14 cellular contexts compared by ENCODE assay signal in genomic region chr11:115226556-115226955, GRCh38.
A peak's percentile ranks its signal among the peaks of the same experiment; 100 is the strongest.
DNase-seq lines count a peak whose midpoint lies in the region; ATAC-seq, FAIRE-seq and TF ChIP-seq lines count a peak whose summit lies in the region.
"Had no signal": no experiment of that assay in that cellular context is flagged by ENCODE, and none has a peak within 500 bp of the region (broad histone marks: within the 10 kb centered on the region; RNA-seq: fewer than 3 reads in every experiment).

No MANE protein-coding gene starts in this region.

- H3K4me1 ChIP-seq in breast epithelium = no peaks in the 10 kb centered on the region
- H3K4me1 ChIP-seq in astrocyte (ENCODE audit: insufficient read depth, low read length) = peaks cover 26% of the 10 kb centered on the region
- H3K4me1 ChIP-seq in iPS-18a (ENCODE audit: control insufficient read depth, low read depth, low read length) = peaks cover 32% of the 10 kb centered on the region
- H3K4me1 ChIP-seq in thyroid gland = peaks cover 16 to 41% of the 10 kb centered on the region in 2 donors
- H3K4me1 ChIP-seq: testis had no signal

- H3K9me3 ChIP-seq in breast epithelium (no peaks in the 10 kb centered on the region), astrocyte (ENCODE audit: insufficient read depth, low read depth, low read length) (no peaks in the 10 kb centered on the region), iPS-18a (ENCODE audit: control insufficient read depth, low read depth, low read length) (no peaks in the 10 kb centered on the region), thyroid gland (no peaks in the 10 kb centered on the region)
- H3K9me3 ChIP-seq: testis had no signal

- TF ChIP-seq POLR2A in breast epithelium (IDR thresholded peaks at IDR 0.05) (no peak), thyroid gland (IDR thresholded peaks at IDR 0.05) (peak in 1 of 2 donors; percentile 39)

- no peak for ATAC-seq in effector memory CD8-positive, alpha-beta T cell (replicated peaks)

- FAIRE-seq in astrocyte (lab: Jason Lieb, UNC) = peak; percentile 98

- intact Hi-C loops in MCF 10A (cut with micrococcal nuclease) (loop anchor here (10.0 kb wide), 1 partner anchor 932 kb away; the partner anchor contains the start of gene NNMT), breast epithelium (cut with DNase I; ENCODE audit: low total_unique reads) (no loop called here), thyroid gland (cut with DNase I) (no loop called here)

- H2AFZ ChIP-seq in astrocyte (ENCODE audit: low read depth, low read length) = no peak overlapping the region

- H3K4me3 ChIP-seq in breast epithelium (no peak overlapping the region), astrocyte (ENCODE audit: insufficient read depth, low read depth, low read length) (no peak overlapping the region), iPS-18a (ENCODE audit: low read length) (no peak overlapping the region), thyroid gland (replicated peaks in 1 of 3) (no peak overlapping the region)
- H3K4me3 ChIP-seq: testis had no signal

- CTCF ChIA-PET in MCF 10A (lab: Yijun Ruan, JAX) = interaction anchor here (0.6 to 2.1 kb wide), 2 partner anchors 10 to 212 kb away, joined by 3 to 8 read pairs; no protein-coding TSS in a partner anchor

- H3K4me2 ChIP-seq in astrocyte (ENCODE audit: low read length) = peak overlapping the region; percentile 33

- H3K27ac Mint-ChIP-seq in MCF 10A (ENCODE audit: low read depth, unreplicated experiment) = no peak overlapping the region
- H3K27ac Mint-ChIP-seq in astrocyte (ENCODE audit: unreplicated experiment) = peak overlapping the region; percentile 93
- H3K27ac Mint-ChIP-seq in effector memory CD8-positive, alpha-beta T cell = no peak overlapping the region

- no peaks in the 10 kb centered on the region for H3K36me3 ChIP-seq in breast epithelium
- no peaks in the 10 kb centered on the region for H3K36me3 ChIP-seq in astrocyte (ENCODE audit: insufficient read depth, low read length)
- H3K36me3 ChIP-seq in iPS-18a (ENCODE audit: control insufficient read depth, low read depth, low read length) = no peaks in the 10 kb centered on the region
- H3K36me3 ChIP-seq in thyroid gland = peaks cover 0 to 7% of the 10 kb centered on the region in 2 donors

- H3K27me3 ChIP-seq in breast epithelium (no peaks in the 10 kb centered on the region), astrocyte (ENCODE audit: insufficient read depth, low read length) (no peaks in the 10 kb centered on the region), iPS-18a (ENCODE audit: control insufficient read depth, insufficient read depth, low read length) (no peaks in the 10 kb centered on the region), thyroid gland (no peaks in the 10 kb centered on the region)
- H3K27me3 ChIP-seq: testis had no signal

- no peaks in the 10 kb centered on the region for H4K20me1 ChIP-seq in astrocyte (ENCODE audit: insufficient read depth, low read length)

- H3K27ac ChIP-seq in breast epithelium (no peak overlapping the region), astrocyte (ENCODE audit: low read depth, low read length) (no peak overlapping the region), iPS-18a (ENCODE audit: low read length) (peak overlapping the region; percentile 63), thyroid gland (peak overlapping the region; percentile 65 to 83 (median 80))
- H3K27ac ChIP-seq: 22Rv1, testis had no signal

- H3K36me3 Mint-ChIP-seq in MCF 10A (ENCODE audit: insufficient read depth, unreplicated experiment) (no peaks in the 10 kb centered on the region), astrocyte (ENCODE audit: low read depth, unreplicated experiment) (peaks cover 21% of the 10 kb centered on the region)
- H3K36me3 Mint-ChIP-seq in effector memory CD8-positive, alpha-beta T cell (ENCODE audit: insufficient read depth) = no peaks in the 10 kb centered on the region

- POLR2A ChIA-PET in MCF 10A (lab: Yijun Ruan, JAX) = no interaction called here

- H3K9ac ChIP-seq in astrocyte (ENCODE audit: low read length) = no peak overlapping the region
- H3K9ac ChIP-seq in iPS-18a (ENCODE audit: low read length) = peak overlapping the region; percentile 5

- H3K79me2 ChIP-seq in astrocyte (ENCODE audit: insufficient read depth, low read length) = no peaks in the 10 kb centered on the region

- no TSS peak for BruUV-seq in MCF 10A (replicated peaks; lab: Mats Ljungman, UMichigan)

- H3K27me3 Mint-ChIP-seq in MCF 10A (ENCODE audit: insufficient read depth, unreplicated experiment) = no peaks in the 10 kb centered on the region
- no peaks in the 10 kb centered on the region for H3K27me3 Mint-ChIP-seq in astrocyte (ENCODE audit: low read depth, unreplicated experiment)
- H3K27me3 Mint-ChIP-seq in effector memory CD8-positive, alpha-beta T cell = no peaks in the 10 kb centered on the region

- TF ChIP-seq CTCF in MCF 10A (IDR thresholded peaks at IDR 0.05; ENCODE audit: unreplicated experiment) (no peak), breast epithelium (IDR thresholded peaks at IDR 0.05) (no peak), astrocyte (IDR thresholded peaks at IDR 0.05; ENCODE audit: insufficient read depth, low read depth, low read length) (no peak), thyroid gland (IDR thresholded peaks at IDR 0.05) (no peak)

- H3K4me1 Mint-ChIP-seq in MCF 10A (ENCODE audit: insufficient read depth, unreplicated experiment) = peaks cover 26% of the 10 kb centered on the region
- peaks cover 53% of the 10 kb centered on the region for H3K4me1 Mint-ChIP-seq in astrocyte (ENCODE audit: low read depth, unreplicated experiment)
- peaks cover 11 to 26% of the 10 kb centered on the region in 2 donors for H3K4me1 Mint-ChIP-seq in effector memory CD8-positive, alpha-beta T cell (ENCODE audit: low read depth in 2 of 2)

- 19 to 38% methylated on average over 2 of the region's 2 CpGs for WGBS in thyroid gland, 2 donors

- DNase-seq in MCF 10A (ENCODE audit: unreplicated experiment) = peak; percentile 54
- DNase-seq in breast epithelium (ENCODE audit: low spot score in 2 of 2) = no peak
- peak; percentile 93 for DNase-seq in astrocyte (ENCODE audit: low read depth)
- peak; percentile 88 to 89 for DNase-seq in thyroid gland
- no peak for DNase-seq in NCI-H2227 (lab: John Stamatoyannopoulos, UW; ENCODE audit: unreplicated experiment)
- no peak for DNase-seq in effector memory CD8-positive, alpha-beta T cell
- DNase-seq in NCI-H1048 (lab: John Stamatoyannopoulos, UW) = no peak
- DNase-seq: cerebellar nuclear complex, Karpas-422, NCI-H524, testis had no signal

- H3K9me3 Mint-ChIP-seq in MCF 10A (ENCODE audit: unreplicated experiment) (no peaks in the 10 kb centered on the region), astrocyte (ENCODE audit: unreplicated experiment) (no peaks in the 10 kb centered on the region)
- peaks cover 0 to 6% of the 10 kb centered on the region in 2 donors for H3K9me3 Mint-ChIP-seq in effector memory CD8-positive, alpha-beta T cell
- H3K9me3 Mint-ChIP-seq: neural crest cell had no signal

- H3K4me3 Mint-ChIP-seq in MCF 10A (ENCODE audit: unreplicated experiment) = no peak overlapping the region
- H3K4me3 Mint-ChIP-seq in astrocyte (ENCODE audit: unreplicated experiment) = no peak overlapping the region
- H3K4me3 Mint-ChIP-seq in effector memory CD8-positive, alpha-beta T cell = no peak overlapping the region
- H3K4me3 Mint-ChIP-seq: neural crest cell had no signal

Comparison
In these comparisons a context has a peak if more than half of its experiments do, and no peak if none do; other contexts are left out.
1. DNase-seq: peak in MCF 10A (single experiment), astrocyte (single experiment) and thyroid gland (2 of 2); none in breast epithelium (0 of 2), NCI-H2227 (single experiment), effector memory CD8-positive, alpha-beta T cell (0 of 3) and NCI-H1048 (single experiment).
2. H3K27ac ChIP-seq: peak in iPS-18a (single experiment) and thyroid gland (3 of 3); none in breast epithelium (0 of 2) and astrocyte (single experiment).